ENCODE assay signal across 8 cellular contexts in genomic region chr15:41513282-41514227, GRCh38. TPM values are rescaled to one million over a fixed set of nuclear protein-coding genes. Genes with fewer than 3 reads are reported as not detected.
A peak's percentile ranks its signal among the peaks of the same experiment; 100 is the strongest.
DNase-seq lines count a peak whose midpoint lies in the region; ATAC-seq and TF ChIP-seq lines count a peak whose summit lies in the region.

Gene LTK (minus strand): TSS chr15:41513827. CDS start chr15:41513709, 118 bp downstream.

- H4K8ac ChIP-seq in neuronal stem cell (ENCODE audit: low read depth, low read length) = peak within 1 kb of the TSS; percentile 29

- H3K4me2 ChIP-seq in neuronal stem cell (ENCODE audit: insufficient read depth, low read length, poor library complexity, severe bottlenecking) = peak within 1 kb of the TSS; percentile 65

- H3K23ac ChIP-seq in neuronal stem cell (ENCODE audit: low read depth, low read length, poor library complexity) = peak within 1 kb of the TSS; percentile 92

- peak within 1 kb of the TSS; percentile 89 for H2AFZ ChIP-seq in neuronal stem cell (ENCODE audit: low read length)

- no peak for TF ChIP-seq CTCF in GM13977 (IDR thresholded peaks at IDR 0.05; ENCODE audit: extremely low read depth, insufficient read depth, missing control alignments)

- no peak within 1 kb of the TSS for H2BK15ac ChIP-seq in neuronal stem cell (ENCODE audit: low read length)

- DNase-seq in GM13977 (ENCODE audit: low spot score) (peak; percentile 70), SK-N-DZ (ENCODE audit: low spot score) (peak; percentile 82), erythroblast (lab: John Stamatoyannopoulos, UW) (peak; percentile 27 to 46), neuronal stem cell (ENCODE audit: low spot score) (peak; percentile 38), germinal center (ENCODE audit: low spot score) (no peak), NCI-H2171 treated with DMSO at 0.1 percent for 48 hours (lab: John Stamatoyannopoulos, UW) (no peak), midbrain (lab: John Stamatoyannopoulos, UW) (no peak)

- no peak within 1 kb of the TSS for H2BK12ac ChIP-seq in neuronal stem cell (ENCODE audit: low read length)

- H3K4ac ChIP-seq in neuronal stem cell (ENCODE audit: low read length) = no peak within 1 kb of the TSS

- H3K9ac ChIP-seq in neuronal stem cell (ENCODE audit: low read depth, low read length, poor library complexity) = peak within 1 kb of the TSS; percentile 47

- no peaks in the 10 kb centered on the region for H3K9me3 ChIP-seq in neuronal stem cell (replicated peaks in 1 of 2; ENCODE audit: control insufficient read depth in 2 of 2, insufficient read depth in 1 of 2, low read depth in 1 of 2, low read length in 2 of 2)

- H3K4me1 ChIP-seq in neuronal stem cell (ENCODE audit: control insufficient read depth in 2 of 2, insufficient read depth in 1 of 2, low read depth in 1 of 2, low read length in 2 of 2) = peaks cover 8 to 12% of the 10 kb centered on the region in 2 donors

- peak within 1 kb of the TSS; percentile 57 for H3K14ac ChIP-seq in neuronal stem cell (ENCODE audit: low read length)

- no peak within 1 kb of the TSS for H4K91ac ChIP-seq in neuronal stem cell (ENCODE audit: low read depth, low read length, poor library complexity)

- no peaks in the 10 kb centered on the region for H3K79me1 ChIP-seq in neuronal stem cell (ENCODE audit: low read depth, low read length)

- no peak within 1 kb of the TSS for H3K27ac ChIP-seq in neuronal stem cell (replicated peaks; ENCODE audit: low read length)

- H3K18ac ChIP-seq in neuronal stem cell (ENCODE audit: low read length) = peak within 1 kb of the TSS; percentile 79

- no peak within 1 kb of the TSS for H2BK5ac ChIP-seq in neuronal stem cell (ENCODE audit: low read length)

- no peak for TF ChIP-seq POLR2A in erythroblast (IDR thresholded peaks at IDR 0.05; ENCODE audit: low read length)

- ATAC-seq in HG03354 (IDR thresholded peaks at IDR 0.05; ENCODE audit: poor library complexity, severe bottlenecking, unreplicated experiment) = no peak

- no peak within 1 kb of the TSS for H2BK120ac ChIP-seq in neuronal stem cell (ENCODE audit: low read depth, low read length)

- WGBS in neuronal stem cell (ENCODE audit: extremely low coverage in 2 of 2, insufficient read length in 2 of 2, insufficient replicate concordance in 1 of 2), 2 donors = no CpG with 5 or more reads among the region's 46 CpGs

- peak within 1 kb of the TSS in 1 of 2 donors; percentile 67 for H3K4me3 ChIP-seq in neuronal stem cell (ENCODE audit: low read length in 2 of 2)

- in situ Hi-C loops in GM13977 (cut with MboI; ENCODE audit: low pct_unique_long_range_greater_than_20kb, low sequenced_read_pairs, unreplicated experiment) = no loop called here

- H3K27me3 ChIP-seq in neuronal stem cell (ENCODE audit: control insufficient read depth in 3 of 3, insufficient read depth in 3 of 3, low read depth in 1 of 3, low read length in 3 of 3) = peaks cover 26 to 57% (median 51%) of the 10 kb centered on the region in 3 experiments

- H3K36me3 ChIP-seq in neuronal stem cell (replicated peaks in 1 of 2; ENCODE audit: control insufficient read depth in 2 of 2, insufficient read depth in 2 of 2, low read length in 2 of 2) = peaks cover 5 to 20% of the 10 kb centered on the region in 2 donors

- no peak within 1 kb of the TSS for H2AK5ac ChIP-seq in neuronal stem cell (ENCODE audit: low read depth, low read length)

RNA-seq across cellular contexts. Expression of gene LTK, which starts in this region (rescaled TPM):
- polyA plus RNA-seq in SK-N-DZ (2014; cell fraction: cytosol; rRNA removed) = 0.44 and 0.84 TPM in 2 replicates
- polyA plus RNA-seq in SK-N-DZ (2014; cell fraction: nucleus; rRNA removed) = 9.2 and 9.9 TPM in 2 replicates
- polyA plus RNA-seq in neuronal stem cell (2013, experiment 1 of 2) = 0.03 TPM
- polyA plus RNA-seq in neuronal stem cell (2013, experiment 2 of 2) = 0.06 TPM

Comparison
In these comparisons a context has a peak if more than half of its experiments do, and no peak if none do; other contexts are left out.
1. DNase-seq: peak in GM13977 (single experiment), SK-N-DZ (single experiment), erythroblast (2 of 2) and neuronal stem cell (single experiment); none in germinal center (single experiment), NCI-H2171 treated with DMSO at 0.1 percent for 48 hours (single experiment) and midbrain (single experiment).